1 cellular context compared by ENCODE assay signal in genomic region chr3:69143605-69144004, GRCh38.
TF ChIP-seq lines count a peak whose summit lies in the region.

No MANE protein-coding gene starts in this region.

TF ChIP-seq in K562, 482 proteins besides CTCF, POLR2A, EP300 and RAD21 (continued from another document and continues in another):
- peak; percentile 96 for TF ChIP-seq ATF4 (CRISPR knock-in tag; IDR thresholded peaks at IDR 0.05)
- no peak for TF ChIP-seq SMAD1 (IDR thresholded peaks at IDR 0.05; ENCODE audit: low read depth, low read length, partially characterized antibody)
- no peak for TF ChIP-seq REST (CRISPR knock-in tag; IDR thresholded peaks at IDR 0.05; ENCODE audit: low read depth)
- TF ChIP-seq TRIM24 (IDR thresholded peaks at IDR 0.05): peak; percentile 96 to 97
- TF ChIP-seq, protein P1, sequence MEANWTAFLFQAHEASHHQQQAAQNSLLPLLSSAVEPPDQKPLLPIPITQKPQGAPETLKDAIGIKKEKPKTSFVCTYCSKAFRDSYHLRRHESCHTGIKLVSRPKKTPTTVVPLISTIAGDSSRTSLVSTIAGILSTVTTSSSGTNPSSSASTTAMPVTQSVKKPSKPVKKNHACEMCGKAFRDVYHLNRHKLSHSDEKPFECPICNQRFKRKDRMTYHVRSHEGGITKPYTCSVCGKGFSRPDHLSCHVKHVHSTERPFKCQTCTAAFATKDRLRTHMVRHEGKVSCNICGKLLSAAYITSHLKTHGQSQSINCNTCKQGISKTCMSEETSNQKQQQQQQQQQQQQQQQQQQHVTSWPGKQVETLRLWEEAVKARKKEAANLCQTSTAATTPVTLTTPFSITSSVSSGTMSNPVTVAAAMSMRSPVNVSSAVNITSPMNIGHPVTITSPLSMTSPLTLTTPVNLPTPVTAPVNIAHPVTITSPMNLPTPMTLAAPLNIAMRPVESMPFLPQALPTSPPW (CRISPR knock-in tag; IDR thresholded peaks at IDR 0.05): no peak
- 0 out of 2 replicates have a peak, but pooled peaks have one; percentile 45 for TF ChIP-seq ZKSCAN8 (CRISPR knock-in tag; IDR thresholded peaks at IDR 0.05)
- no peak for TF ChIP-seq BRD4 (IDR thresholded peaks at IDR 0.05)
- TF ChIP-seq ZNF143 (CRISPR knock-in tag; IDR thresholded peaks at IDR 0.05): no peak
- TF ChIP-seq ZNF165 (CRISPR knock-in tag; IDR thresholded peaks at IDR 0.05; ENCODE audit: borderline replicate concordance): no peak
- 0 out of 2 replicates have a peak, but pooled peaks have one; percentile 28 for TF ChIP-seq SMAD4 (CRISPR knock-in tag; conservative IDR thresholded peaks at IDR 0.05)
- TF ChIP-seq ZBTB12 (CRISPR knock-in tag; IDR thresholded peaks at IDR 0.05): no peak
- no peak for TF ChIP-seq NCOA1 (IDR thresholded peaks at IDR 0.05; ENCODE audit: low read depth)
- no peak for TF ChIP-seq TCF3 (CRISPR knock-in tag; IDR thresholded peaks at IDR 0.05)
- TF ChIP-seq NCOA6 (IDR thresholded peaks at IDR 0.05): no peak
- TF ChIP-seq SIX5 (IDR thresholded peaks at IDR 0.05; ENCODE audit: borderline replicate concordance in 1 of 2, insufficient read depth in 1 of 2, low read depth in 1 of 2, low read length in 2 of 2): no peak
- no peak for TF ChIP-seq ZNF232 (CRISPR knock-in tag; IDR thresholded peaks at IDR 0.05)
- no peak for TF ChIP-seq SAFB (IDR thresholded peaks at IDR 0.05; ENCODE audit: borderline replicate concordance, low read depth, low read length)
- no peak for TF ChIP-seq ZBTB26 (CRISPR knock-in tag; IDR thresholded peaks at IDR 0.05)
- no peak for TF ChIP-seq ZFP1 (CRISPR knock-in tag; IDR thresholded peaks at IDR 0.05)
- no peak for TF ChIP-seq EGR1 (conservative IDR thresholded peaks at IDR 0.05)
- no peak for TF ChIP-seq ZNF507 (tag; conservative IDR thresholded peaks at IDR 0.05)
- TF ChIP-seq ATF1 (CRISPR knock-in tag; IDR thresholded peaks at IDR 0.05): no peak
- peak; percentile 32; the same call in 1 of the 2 replicates for TF ChIP-seq ATF1 (tag; IDR thresholded peaks at IDR 0.05)
- TF ChIP-seq E2F6 (IDR thresholded peaks at IDR 0.05; ENCODE audit: borderline replicate concordance in 1 of 2, extremely low read depth in 1 of 2, insufficient read depth in 1 of 2, insufficient read length in 1 of 2, low read depth in 1 of 2, low read length in 1 of 2, poor library complexity in 1 of 2, severe bottlenecking in 1 of 2): no peak
- no peak for TF ChIP-seq PHTF2 (CRISPR knock-in tag; IDR thresholded peaks at IDR 0.05)
- TF ChIP-seq MTF1 (CRISPR knock-in tag; IDR thresholded peaks at IDR 0.05; ENCODE audit: borderline replicate concordance): no peak
- TF ChIP-seq ZEB2 (IDR thresholded peaks at IDR 0.05): no peak
- TF ChIP-seq RUNX1 (IDR thresholded peaks at IDR 0.05; ENCODE audit: low read depth): no peak
- no peak for TF ChIP-seq ZNF140 (CRISPR knock-in tag; IDR thresholded peaks at IDR 0.05)
- TF ChIP-seq ZFP36 (IDR thresholded peaks at IDR 0.05; ENCODE audit: low read depth, low read length, partially characterized antibody): no peak
- no peak for TF ChIP-seq OTX1 (CRISPR knock-in tag; IDR thresholded peaks at IDR 0.05)
- TF ChIP-seq ZBED1 (IDR thresholded peaks at IDR 0.05): no peak
- no peak for TF ChIP-seq ZNF445 (CRISPR knock-in tag; IDR thresholded peaks at IDR 0.05; ENCODE audit: low read depth)
- peak; percentile 74; the same call in 1 of the 2 replicates for TF ChIP-seq NFE2L1 (tag; IDR thresholded peaks at IDR 0.05; ENCODE audit: borderline replicate concordance, low read depth)
- no peak for TF ChIP-seq IFI16 (CRISPR knock-in tag; IDR thresholded peaks at IDR 0.05)
- TF ChIP-seq ILK (tag; IDR thresholded peaks at IDR 0.05; ENCODE audit: borderline replicate concordance, low read depth): no peak
- no peak for TF ChIP-seq HCFC1 (IDR thresholded peaks at IDR 0.05; ENCODE audit: low read depth, low read length)
- no peak for TF ChIP-seq PML (IDR thresholded peaks at IDR 0.05; ENCODE audit: low read length)
- TF ChIP-seq TFAP4 (CRISPR knock-in tag; IDR thresholded peaks at IDR 0.05; ENCODE audit: borderline replicate concordance): no peak
- TF ChIP-seq SMAD3 (CRISPR knock-in tag; conservative IDR thresholded peaks at IDR 0.05): no peak
- no peak for TF ChIP-seq RBM25 (IDR thresholded peaks at IDR 0.05; ENCODE audit: low read depth, low read length, severe bottlenecking)
- no peak for TF ChIP-seq ELF4 (CRISPR knock-in tag; IDR thresholded peaks at IDR 0.05)
- TF ChIP-seq NR3C1 (CRISPR knock-in tag; IDR thresholded peaks at IDR 0.05): no peak
- TF ChIP-seq KLF6 (CRISPR knock-in tag; IDR thresholded peaks at IDR 0.05; ENCODE audit: borderline replicate concordance): peak; percentile 8; the same call in 1 of the 2 replicates
- no peak for TF ChIP-seq NCOR1 (IDR thresholded peaks at IDR 0.05)
- no peak for TF ChIP-seq YY1 (IDR thresholded peaks at IDR 0.05; ENCODE audit: borderline replicate concordance in 1 of 3, control insufficient read depth in 1 of 3, extremely low read depth in 1 of 3, insufficient read depth in 3 of 3, insufficient read length in 1 of 3, insufficient replicate concordance in 2 of 3, low read depth in 1 of 3, low read length in 2 of 3)
- TF ChIP-seq ARID1B (IDR thresholded peaks at IDR 0.05): peak; percentile 54; the same call in 1 of the 2 replicates
- no peak for TF ChIP-seq CC2D1A (IDR thresholded peaks at IDR 0.05)
- TF ChIP-seq, protein P2, sequence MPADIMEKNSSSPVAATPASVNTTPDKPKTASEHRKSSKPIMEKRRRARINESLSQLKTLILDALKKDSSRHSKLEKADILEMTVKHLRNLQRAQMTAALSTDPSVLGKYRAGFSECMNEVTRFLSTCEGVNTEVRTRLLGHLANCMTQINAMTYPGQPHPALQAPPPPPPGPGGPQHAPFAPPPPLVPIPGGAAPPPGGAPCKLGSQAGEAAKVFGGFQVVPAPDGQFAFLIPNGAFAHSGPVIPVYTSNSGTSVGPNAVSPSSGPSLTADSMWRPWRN (IDR thresholded peaks at IDR 0.05; ENCODE audit: low read depth): no peak
- no peak for TF ChIP-seq TFE3 (CRISPR knock-in tag; IDR thresholded peaks at IDR 0.05)
- no peak for TF ChIP-seq MITF (IDR thresholded peaks at IDR 0.05)
- no peak for TF ChIP-seq KLF1 (tag; IDR thresholded peaks at IDR 0.05)
- TF ChIP-seq ESRRA (IDR thresholded peaks at IDR 0.05; ENCODE audit: borderline replicate concordance, low read depth): peak; percentile 47; the same call in 1 of the 2 replicates
- TF ChIP-seq NEUROD1 (IDR thresholded peaks at IDR 0.05; ENCODE audit: borderline replicate concordance, low read depth, low read length, partially characterized antibody): peak; percentile 64
- no peak for TF ChIP-seq E2F8 (IDR thresholded peaks at IDR 0.05; ENCODE audit: low read depth, partially characterized antibody)
- no peak for TF ChIP-seq ZNF830 (CRISPR knock-in tag; IDR thresholded peaks at IDR 0.05)
